Comparison of ENCODE assay signal across 12 cellular contexts in genomic region chr5:76710991-76711390, GRCh38. TPM values are rescaled to one million over a fixed set of nuclear protein-coding genes. Genes with fewer than 3 reads are reported as not detected.
DNase-seq lines count a peak whose midpoint lies in the region; ATAC-seq and TF ChIP-seq lines count a peak whose summit lies in the region.
"Had no signal": no experiment of that assay in that cellular context is flagged by ENCODE, and none has a peak within 500 bp of the region (broad histone marks: within the 10 kb centered on the region; RNA-seq: fewer than 3 reads in every experiment).

No MANE protein-coding gene starts in this region.

- H3K36me3 ChIP-seq in IMR-90 (ENCODE audit: control insufficient read depth, insufficient read depth, low read length) (no peaks in the 10 kb centered on the region), aorta (ENCODE audit: control insufficient read depth in 1 of 2, insufficient read depth in 2 of 2, low read length in 1 of 2) (no peaks in the 10 kb centered on the region)
- H3K36me3 ChIP-seq: neural progenitor cell had no signal

- no peak overlapping the region for H3K23ac ChIP-seq in IMR-90 (ENCODE audit: low read depth, low read length)

- no peak overlapping the region for H2AK9ac ChIP-seq in IMR-90 (replicated peaks; ENCODE audit: low read depth, low read length, poor library complexity)

- peaks cover 0 to 3% of the 10 kb centered on the region in 2 experiments; a peak in 1 of 4 replicates for H3K79me1 ChIP-seq in IMR-90 (ENCODE audit: low read depth in 1 of 2, low read length in 2 of 2)

- BruUV-seq in IMR-90 (replicated peaks; lab: Mats Ljungman, UMichigan) = no TSS peak

- dilution Hi-C loops in IMR-90 (cut with HindIII; ENCODE audit: low sequenced_read_pairs, unreplicated experiment) = no loop called here

- peak overlapping the region; percentile 71 for H3K27ac Mint-ChIP-seq in chondrocyte (ENCODE audit: unreplicated experiment)
- H3K27ac Mint-ChIP-seq in effector memory CD8-positive, alpha-beta T cell = peak overlapping the region in 1 of 2 donors; percentile 81
- H3K27ac Mint-ChIP-seq: neural progenitor cell had no signal

- H3K27me3 ChIP-seq in IMR-90 (ENCODE audit: control insufficient read depth, insufficient read depth, low read length) (no peaks in the 10 kb centered on the region), aorta (ENCODE audit: control insufficient read depth in 1 of 2, insufficient read depth in 2 of 2, low read length in 1 of 2) (no peaks in the 10 kb centered on the region)

- H3K14ac ChIP-seq in IMR-90 (replicated peaks; ENCODE audit: low read depth, low read length) = no peak overlapping the region

- no peaks in the 10 kb centered on the region for H3K9me3 Mint-ChIP-seq in chondrocyte (ENCODE audit: low read depth)
- H3K9me3 Mint-ChIP-seq in effector memory CD8-positive, alpha-beta T cell = no peaks in the 10 kb centered on the region
- H3K9me3 Mint-ChIP-seq: neural progenitor cell had no signal

- H3K27me3 Mint-ChIP-seq in chondrocyte (ENCODE audit: low read depth) = no peaks in the 10 kb centered on the region
- no peaks in the 10 kb centered on the region for H3K27me3 Mint-ChIP-seq in effector memory CD8-positive, alpha-beta T cell

- TF ChIP-seq POLR2A in IMR-90 (IDR thresholded peaks at IDR 0.05; ENCODE audit: low read depth, low read length) = no peak

- peaks cover 47% of the 10 kb centered on the region for H3K4me1 Mint-ChIP-seq in chondrocyte (ENCODE audit: low read depth)
- peaks cover 18 to 20% of the 10 kb centered on the region in 2 donors for H3K4me1 Mint-ChIP-seq in effector memory CD8-positive, alpha-beta T cell (ENCODE audit: low read depth in 2 of 2)

- WGBS in IMR-90 (ENCODE audit: extremely low coverage in 2 of 2, insufficient read length in 1 of 2), 2 experiments = no CpG with 5 or more reads among the region's 4 CpGs
- 68 to 71% methylated on average over 4 of the region's 4 CpGs for WGBS in aorta, 2 donors

- no peaks in the 10 kb centered on the region for H3K36me3 Mint-ChIP-seq in chondrocyte (ENCODE audit: low read depth)
- H3K36me3 Mint-ChIP-seq in effector memory CD8-positive, alpha-beta T cell (ENCODE audit: insufficient read depth) = peaks cover 24% of the 10 kb centered on the region
- H3K36me3 Mint-ChIP-seq: neural progenitor cell had no signal

- no peaks in the 10 kb centered on the region for H3K9me1 ChIP-seq in IMR-90 (ENCODE audit: insufficient read depth, low read length)

- peak overlapping the region; percentile 72 to 77; a peak in 3 of 4 replicates for H4K8ac ChIP-seq in IMR-90 (ENCODE audit: low read depth in 2 of 2, low read length in 2 of 2)

- no peak overlapping the region for H3K56ac ChIP-seq in IMR-90 (ENCODE audit: extremely low read depth, insufficient read depth, low read length)

- peak overlapping the region; percentile 64 for H2BK120ac ChIP-seq in IMR-90 (ENCODE audit: low read depth, low read length)

- H3K4me3 ChIP-seq in IMR-90 (ENCODE audit: insufficient read depth, low read depth, low read length) (no peak overlapping the region), aorta (ENCODE audit: low read length in 2 of 2) (no peak overlapping the region)
- H3K4me3 ChIP-seq: neural progenitor cell had no signal

- TF ChIP-seq CTCF in IMR-90 (conservative IDR thresholded peaks at IDR 0.05; ENCODE audit: low read depth, low read length) = no peak
- no peak for TF ChIP-seq CTCF in chondrocyte (IDR thresholded peaks at IDR 0.05)

- H2BK5ac ChIP-seq in IMR-90 (ENCODE audit: low read depth, low read length, poor library complexity, severe bottlenecking) = peak overlapping the region; percentile 79

- no peak for TF ChIP-seq RAD21 in IMR-90 (IDR thresholded peaks at IDR 0.05; ENCODE audit: low read length)

- peak overlapping the region; percentile 74 for H3K4ac ChIP-seq in IMR-90 (ENCODE audit: low read depth, low read length)

- peak overlapping the region; percentile 88; the same call in 1 of the 2 replicates for H2AK5ac ChIP-seq in IMR-90 (ENCODE audit: low read depth, low read length)

- H3K9me3 ChIP-seq in IMR-90 (ENCODE audit: control insufficient read depth, insufficient read depth, low read length) (no peaks in the 10 kb centered on the region), aorta (ENCODE audit: control insufficient read depth, low read length) (no peaks in the 10 kb centered on the region)

- H2AFZ ChIP-seq in IMR-90 (replicated peaks; ENCODE audit: low read length, poor library complexity) = no peak overlapping the region
- H2AFZ ChIP-seq: neural progenitor cell had no signal

- no peaks in the 10 kb centered on the region for H4K20me1 ChIP-seq in IMR-90 (ENCODE audit: insufficient read depth, low read length)

- H4K91ac ChIP-seq in IMR-90 (ENCODE audit: insufficient read depth, low read depth, low read length) = peak overlapping the region; percentile 76

- POLR2A ChIA-PET in IMR-90 (lab: Charles Lee; ENCODE audit: unreplicated experiment) = interaction anchor here (0.5 to 0.8 kb wide), 2 partner anchors 11 to 23 kb away, joined by 3 to 4 read pairs; no protein-coding TSS in a partner anchor

- CTCF ChIA-PET in IMR-90 (lab: Yijun Ruan, JAX) = interaction anchor here (0.6 to 1.6 kb wide), 2 partner anchors 64 to 1355 kb away, joined by 3 to 4 read pairs; no protein-coding TSS in a partner anchor

- H3K4me3 Mint-ChIP-seq in chondrocyte (ENCODE audit: unreplicated experiment) = no peak overlapping the region
- no peak overlapping the region for H3K4me3 Mint-ChIP-seq in effector memory CD8-positive, alpha-beta T cell
- H3K4me3 Mint-ChIP-seq: neural progenitor cell had no signal

- peak; percentile 39 for ATAC-seq in GM19395 (IDR thresholded peaks at IDR 0.05; ENCODE audit: unreplicated experiment)
- ATAC-seq in IMR-90 (ENCODE audit: low read depth) = peak; percentile 9
- no peak for ATAC-seq in aorta (ENCODE audit: low FRiP score)
- ATAC-seq in HG03097 (IDR thresholded peaks at IDR 0.05; ENCODE audit: low FRiP score, unreplicated experiment) = no peak
- ATAC-seq in effector memory CD8-positive, alpha-beta T cell (replicated peaks) = no peak

- in situ Hi-C loops in IMR-90 (cut with MboI; ENCODE audit: low sequenced_read_pairs) = loop anchor here (10.0 kb wide), 1 partner anchor 106 kb away; no protein-coding TSS in a partner anchor

- intact Hi-C loops in IMR-90 (cut with micrococcal nuclease) = no loop called here
- intact Hi-C loops in aorta (cut with DNase I) = no loop called here

- H3K27ac ChIP-seq in IMR-90 (ENCODE audit: insufficient read depth, low read length) (peak overlapping the region; percentile 68), aorta (ENCODE audit: low read depth in 1 of 2, low read length in 2 of 2) (no peak overlapping the region)
- H3K27ac ChIP-seq: neural progenitor cell had no signal

- H2BK20ac ChIP-seq in IMR-90 (ENCODE audit: low read depth, low read length) = peak overlapping the region; percentile 30; the same call in 1 of the 2 replicates

- H3K9ac ChIP-seq in IMR-90 (ENCODE audit: low read depth, low read length) = no peak overlapping the region
- H3K9ac ChIP-seq: neural progenitor cell had no signal

- DNase-seq in AG08395 (ENCODE audit: low spot score) (peak; percentile 31), IMR-90 (peak; percentile 61), chondrocyte (ENCODE audit: low spot score) (no peak), aorta (no peak), foreskin melanocyte (no peak)
- no peak for DNase-seq in effector memory CD8-positive, alpha-beta T cell
- DNase-seq: effector memory CD4-positive, alpha-beta T cell; NCI-H2107; stimulated activated CD4-positive, alpha-beta T cell treated with anti-CD3 and anti-CD28 coated beads, Interleukin-15, amount 100 ng/mL, for 24 hours had no signal

- H3K18ac ChIP-seq in IMR-90 (ENCODE audit: low read depth, low read length) = peak overlapping the region; percentile 79

- H3K4me2 ChIP-seq in IMR-90 (ENCODE audit: low read depth, low read length) = no peak overlapping the region; the same call in 1 of the 2 replicates
- H3K4me2 ChIP-seq: neural progenitor cell had no signal

- H4K5ac ChIP-seq in IMR-90 (ENCODE audit: low read depth, low read length) = peak overlapping the region; percentile 69

- H2BK15ac ChIP-seq in IMR-90 (ENCODE audit: low read depth, low read length) = no peak overlapping the region

- H3K4me1 ChIP-seq in IMR-90 (ENCODE audit: control insufficient read depth, insufficient read depth, low read length) (peaks cover 16% of the 10 kb centered on the region), aorta (ENCODE audit: control insufficient read depth in 1 of 2, insufficient read depth in 2 of 2, low read length in 2 of 2) (no peaks in the 10 kb centered on the region)

TF ChIP-seq in IMR-90, 13 proteins besides CTCF, POLR2A, EP300 and RAD21 (continues in another document):
- no peak for TF ChIP-seq MAFK (IDR thresholded peaks at IDR 0.05; ENCODE audit: low read depth, low read length)
- TF ChIP-seq RFX5 (IDR thresholded peaks at IDR 0.05; ENCODE audit: low read depth, low read length) = no peak
- peak; percentile 51; the same call in 1 of the 2 replicates for TF ChIP-seq NFE2L2 (IDR thresholded peaks at IDR 0.05; ENCODE audit: low read depth, low read length)
- TF ChIP-seq CHD1 (IDR thresholded peaks at IDR 0.05; ENCODE audit: low read depth, low read length) = no peak
- no peak for TF ChIP-seq USF2 (IDR thresholded peaks at IDR 0.05; ENCODE audit: low read depth, low read length)
- TF ChIP-seq FOS (IDR thresholded peaks at IDR 0.05; ENCODE audit: low read depth, low read length) = peak; percentile 53; the same call in 1 of the 2 replicates
- TF ChIP-seq CEBPB (IDR thresholded peaks at IDR 0.05; ENCODE audit: low read depth, low read length) = no peak

RNA-seq across cellular contexts. Expression of gene F2R, which starts 4.9 kb away (rescaled TPM):
- total RNA-seq in IMR-90 (2012; rRNA removed) (85.7 and 96.7 TPM in 2 replicates), chondrocyte (126 to 176 TPM (median 128 TPM) in 3 replicates), aorta (10 to 100 TPM; 17.8 to 22.0 TPM)
- polyA plus RNA-seq in IMR-90 (2012; rRNA removed) (135 and 147 TPM in 2 replicates), aorta (100 to 1,000 TPM in 1 of 2 donors, 10 to 100 TPM in 1; 22.3 to 185 TPM)
- 76.8 and 100 TPM in 2 replicates for polyA plus RNA-seq in IMR-90 (2012; cell fraction: cytosol; rRNA removed)
- 17.8 and 49.6 TPM in 2 replicates for polyA plus RNA-seq in IMR-90 (2012; cell fraction: nucleus; rRNA removed; ENCODE audit: low replicate concordance)

Comparison
In these comparisons a context has a peak if more than half of its experiments do, and no peak if none do; other contexts are left out.
1. DNase-seq: peak in AG08395 (single experiment) and IMR-90 (single experiment); none in chondrocyte (single experiment), aorta (0 of 2), effector memory CD8-positive, alpha-beta T cell (0 of 3) and foreskin melanocyte (single experiment).
2. ATAC-seq: peak in GM19395 (single experiment) and IMR-90 (single experiment); none in aorta (single experiment), HG03097 (single experiment) and effector memory CD8-positive, alpha-beta T cell (single experiment).